ENCODE assay signal across 1 cellular context in genomic region chr7:6579446-6579845, GRCh38.
TF ChIP-seq lines count a peak whose summit lies in the region.

No MANE protein-coding gene starts in this region.

TF ChIP-seq in HepG2, 621 proteins besides CTCF, POLR2A, EP300 and RAD21:
- TF ChIP-seq RFX3 (CRISPR knock-in tag; IDR thresholded peaks at IDR 0.05) (no peak), ZNF253 (CRISPR knock-in tag; IDR thresholded peaks at IDR 0.05; ENCODE audit: borderline replicate concordance) (no peak), ZBTB39 (CRISPR knock-in tag; IDR thresholded peaks at IDR 0.05) (no peak), ZNF281 (CRISPR knock-in tag; IDR thresholded peaks at IDR 0.05; ENCODE audit: borderline replicate concordance) (no peak), ZNF256 (CRISPR knock-in tag; conservative IDR thresholded peaks at IDR 0.05) (no peak), ZBTB37 (CRISPR knock-in tag; IDR thresholded peaks at IDR 0.05) (no peak), MTERF4 (CRISPR knock-in tag; IDR thresholded peaks at IDR 0.05) (peak; percentile 38; the same call in 1 of the 2 replicates), MLX (CRISPR knock-in tag; IDR thresholded peaks at IDR 0.05) (no peak), ZNF501 (CRISPR knock-in tag; IDR thresholded peaks at IDR 0.05) (peak; percentile 47; the same call in 1 of the 2 replicates), ZNF770 (CRISPR knock-in tag; IDR thresholded peaks at IDR 0.05) (no peak), KLF11 (CRISPR knock-in tag; IDR thresholded peaks at IDR 0.05) (no peak), TBX3 (IDR thresholded peaks at IDR 0.05; ENCODE audit: borderline replicate concordance) (no peak), ZNF577 (CRISPR knock-in tag; IDR thresholded peaks at IDR 0.05; ENCODE audit: borderline replicate concordance, low read depth) (no peak), KLF13 (CRISPR knock-in tag; IDR thresholded peaks at IDR 0.05) (no peak), MAFK (conservative IDR thresholded peaks at IDR 0.05 in 1 of 2, IDR thresholded peaks at IDR 0.05 in 1 of 2; ENCODE audit: low read length in 2 of 2) (0 out of 4 replicates have a peak, but pooled peaks of 1 of the 2 experiments have one; percentile 14), SUZ12 (IDR thresholded peaks at IDR 0.05; ENCODE audit: low read depth, low read length) (no peak), TEAD2 (CRISPR knock-in tag; IDR thresholded peaks at IDR 0.05) (no peak), AKNA (CRISPR knock-in tag; IDR thresholded peaks at IDR 0.05; ENCODE audit: borderline replicate concordance) (no peak), ZNF784 (CRISPR knock-in tag; IDR thresholded peaks at IDR 0.05; ENCODE audit: borderline replicate concordance) (no peak)
